In the genomic region with DNA sequence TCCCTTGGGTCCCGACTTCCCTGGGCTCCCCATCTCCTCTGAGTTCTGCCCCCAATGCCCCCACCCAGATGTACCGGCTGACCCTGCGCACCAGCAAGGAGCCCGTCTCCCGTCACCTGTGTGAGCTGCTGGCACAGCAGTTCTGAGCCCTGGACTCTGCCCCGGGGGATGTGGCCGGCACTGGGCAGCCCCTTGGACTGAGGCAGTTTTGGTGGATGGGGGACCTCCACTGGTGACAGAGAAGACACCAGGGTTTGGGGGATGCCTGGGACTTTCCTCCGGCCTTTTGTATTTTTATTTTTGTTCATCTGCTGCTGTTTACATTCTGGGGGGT, we compare ENCODE assay signal across 23 cellular contexts. TPM values are rescaled to one million over a fixed set of nuclear protein-coding genes. Genes with fewer than 3 reads are reported as not detected.
DNase-seq lines count a peak whose midpoint lies in the region; ATAC-seq, FAIRE-seq and TF ChIP-seq lines count a peak whose summit lies in the region.
"Had no signal": no experiment of that assay in that cellular context is flagged by ENCODE, and none has a peak within 500 bp of the region (broad histone marks: within the 10 kb centered on the region; RNA-seq: fewer than 3 reads in every experiment).

No MANE protein-coding gene starts in this region.

- intact Hi-C loops in Right ventricle myocardium inferior (cut with DNase I) (no loop called here), heart right ventricle (cut with DNase I) (loop anchor here in 5 of 10 donors (5.0 to 10.0 kb wide), 2 partner anchors 39 to 122 kb away; partner anchors contain the start of genes AP2A1 (in 4 of the 5) and ADM5 (in 1 of the 5)), kidney (cut with DNase I) (no loop called here)

- DNase-seq in Right ventricle myocardium inferior (ENCODE audit: missing footprints) (peak; percentile 43), heart right ventricle (no peak), kidney (peak; percentile 63), smooth muscle cell (lab: John Stamatoyannopoulos, UW; ENCODE audit: unreplicated experiment) (no peak), GM19239 (ENCODE audit: insufficient read length, low spot score) (no peak), NCI-H128 (lab: John Stamatoyannopoulos, UW; ENCODE audit: unreplicated experiment) (no peak)
- no peak for DNase-seq in activated CD8-positive, alpha-beta T cell treated with anti-CD3 and anti-CD28 coated beads, Interleukin-2, amount 10 ng/mL, durations not matched to agents 7 days and 5 days
- no peak for DNase-seq in stimulated activated naive B cell treated with anti-CD40 and anti-IgM and Interleukin-4, amounts not matched to agents 10 μg/mL and 1 μg/mL and 100 μg/mL, for 72 hours
- DNase-seq: activated CD8-positive, alpha-beta memory T cell treated with anti-CD3 and anti-CD28 coated beads for 24 hours; brain microvascular endothelial cell; head of caudate nucleus; KG1; MV-4-11; NCI-H2029; NCI-H345; PC-9 had no signal

- no peaks in the 10 kb centered on the region for H3K79me2 ChIP-seq in smooth muscle cell (ENCODE audit: low read depth)

- H3K9ac ChIP-seq in kidney (ENCODE audit: low read length in 2 of 2) (no peak overlapping the region), smooth muscle cell (ENCODE audit: low read depth) (no peak overlapping the region)

- WGBS in heart right ventricle, 2 donors, result 93 to 94% methylated on average over 8 of the region's 8 CpGs
- WGBS in smooth muscle cell (ENCODE audit: low lambda C conversion rate), result 94% methylated on average over 8 of the region's 8 CpGs

- POLR2A ChIA-PET in activated CD8-positive, alpha-beta T cell treated with anti-CD3 and anti-CD28 coated beads, Interleukin-2, amount 10 ng/mL, durations not matched to agents 7 days and 5 days (lab: Charles Lee), result no interaction called here

- FAIRE-seq in kidney (lab: Jason Lieb, UNC), result no peak
- FAIRE-seq in GM19239 (lab: Jason Lieb, UNC), result no peak
- FAIRE-seq: GM12892, H54 had no signal

- H3K27ac ChIP-seq in heart right ventricle (peak overlapping the region in 1 of 10 donors; percentile 56), kidney (ENCODE audit: low read depth in 2 of 2, low read length in 2 of 2) (no peak overlapping the region), smooth muscle cell (ENCODE audit: low read depth) (no peak overlapping the region)
- H3K27ac ChIP-seq: brain microvascular endothelial cell, coronary artery, PC-9 had no signal

- H3K27me3 Mint-ChIP-seq in activated CD8-positive, alpha-beta T cell treated with anti-CD3 and anti-CD28 coated beads, Interleukin-2, amount 10 ng/mL, durations not matched to agents 7 days and 5 days (ENCODE audit: low read depth), result no peaks in the 10 kb centered on the region
- no peaks in the 10 kb centered on the region for H3K27me3 Mint-ChIP-seq in stimulated activated naive B cell treated with anti-CD40 and anti-IgM and Interleukin-4, amounts not matched to agents 10 μg/mL and 1 μg/mL and 100 μg/mL, for 72 hours
- H3K27me3 Mint-ChIP-seq: T-cell had no signal

- no peak for TF ChIP-seq CTCF in heart right ventricle (IDR thresholded peaks at IDR 0.05)
- no peak for TF ChIP-seq CTCF in kidney (IDR thresholded peaks at IDR 0.05; ENCODE audit: borderline replicate concordance, extremely low read depth, insufficient read depth)
- TF ChIP-seq CTCF in smooth muscle cell (IDR thresholded peaks at IDR 0.05; ENCODE audit: borderline replicate concordance, insufficient read depth, poor library complexity, severe bottlenecking), result no peak

- peaks cover 38% of the 10 kb centered on the region for H3K36me3 Mint-ChIP-seq in activated CD8-positive, alpha-beta T cell treated with anti-CD3 and anti-CD28 coated beads, Interleukin-2, amount 10 ng/mL, durations not matched to agents 7 days and 5 days (ENCODE audit: low read depth)
- peaks cover 29 to 34% of the 10 kb centered on the region in 2 donors for H3K36me3 Mint-ChIP-seq in stimulated activated naive B cell treated with anti-CD40 and anti-IgM and Interleukin-4, amounts not matched to agents 10 μg/mL and 1 μg/mL and 100 μg/mL, for 72 hours

- H3K4me3 ChIP-seq in heart right ventricle (no peak overlapping the region), kidney (ENCODE audit: low read length in 2 of 2) (no peak overlapping the region), smooth muscle cell (no peak overlapping the region)
- H3K4me3 ChIP-seq: coronary artery, PC-9, tibial nerve had no signal

- H3K27me3 ChIP-seq in heart right ventricle (no peaks in the 10 kb centered on the region), smooth muscle cell (ENCODE audit: low read depth) (no peaks in the 10 kb centered on the region)
- H3K27me3 ChIP-seq: brain microvascular endothelial cell, tibial nerve had no signal

- H3K9me3 ChIP-seq in heart right ventricle (no peaks in the 10 kb centered on the region), kidney (ENCODE audit: control insufficient read depth in 1 of 2, low read length in 2 of 2) (no peaks in the 10 kb centered on the region), smooth muscle cell (replicated peaks; ENCODE audit: low read depth) (no peaks in the 10 kb centered on the region)
- H3K9me3 ChIP-seq: tibial nerve had no signal

- H2AFZ ChIP-seq in smooth muscle cell (ENCODE audit: low read depth), result no peak overlapping the region
- H2AFZ ChIP-seq: PC-9 had no signal

- peaks cover 9% of the 10 kb centered on the region for H3F3A ChIP-seq in smooth muscle cell (ENCODE audit: low read depth)

- H3K4me1 ChIP-seq in heart right ventricle, result peaks cover 10 to 43% (median 22%) of the 10 kb centered on the region in 9 donors
- peaks cover 8 to 14% of the 10 kb centered on the region in 2 donors for H3K4me1 ChIP-seq in kidney (ENCODE audit: control insufficient read depth in 1 of 2, insufficient read depth in 1 of 2, low read depth in 1 of 2, low read length in 2 of 2)
- H3K4me1 ChIP-seq in smooth muscle cell (ENCODE audit: low read depth), result peaks cover 7% of the 10 kb centered on the region

- no peaks in the 10 kb centered on the region for H4K20me1 ChIP-seq in smooth muscle cell (ENCODE audit: low read depth)

- H3K4me3 Mint-ChIP-seq in activated CD8-positive, alpha-beta T cell treated with anti-CD3 and anti-CD28 coated beads, Interleukin-2, amount 10 ng/mL, durations not matched to agents 7 days and 5 days, result no peak overlapping the region
- H3K4me3 Mint-ChIP-seq in stimulated activated naive B cell treated with anti-CD40 and anti-IgM and Interleukin-4, amounts not matched to agents 10 μg/mL and 1 μg/mL and 100 μg/mL, for 72 hours, result no peak overlapping the region
- H3K4me3 Mint-ChIP-seq: T-cell had no signal

- peaks cover 37% of the 10 kb centered on the region for H3K4me1 Mint-ChIP-seq in activated CD8-positive, alpha-beta T cell treated with anti-CD3 and anti-CD28 coated beads, Interleukin-2, amount 10 ng/mL, durations not matched to agents 7 days and 5 days (ENCODE audit: low read depth)
- H3K4me1 Mint-ChIP-seq in stimulated activated naive B cell treated with anti-CD40 and anti-IgM and Interleukin-4, amounts not matched to agents 10 μg/mL and 1 μg/mL and 100 μg/mL, for 72 hours, result peaks cover 26 to 41% of the 10 kb centered on the region in 2 donors

- peak overlapping the region; percentile 95 for H3K27ac Mint-ChIP-seq in activated CD8-positive, alpha-beta T cell treated with anti-CD3 and anti-CD28 coated beads, Interleukin-2, amount 10 ng/mL, durations not matched to agents 7 days and 5 days
- peak overlapping the region; percentile 10 for H3K27ac Mint-ChIP-seq in stimulated activated naive B cell treated with anti-CD40 and anti-IgM and Interleukin-4, amounts not matched to agents 10 μg/mL and 1 μg/mL and 100 μg/mL, for 72 hours

- H3K36me3 ChIP-seq in heart right ventricle (peaks cover 0 to 63% (median 24%) of the 10 kb centered on the region in 9 donors), kidney (ENCODE audit: control insufficient read depth in 1 of 2, insufficient read depth in 2 of 2, low read length in 2 of 2) (peaks cover 8 to 16% of the 10 kb centered on the region in 2 donors), smooth muscle cell (ENCODE audit: low read depth) (no peaks in the 10 kb centered on the region)

- H3K9me3 Mint-ChIP-seq in activated CD8-positive, alpha-beta T cell treated with anti-CD3 and anti-CD28 coated beads, Interleukin-2, amount 10 ng/mL, durations not matched to agents 7 days and 5 days (ENCODE audit: insufficient read depth), result no peaks in the 10 kb centered on the region
- H3K9me3 Mint-ChIP-seq in stimulated activated naive B cell treated with anti-CD40 and anti-IgM and Interleukin-4, amounts not matched to agents 10 μg/mL and 1 μg/mL and 100 μg/mL, for 72 hours, result no peaks in the 10 kb centered on the region
- H3K9me3 Mint-ChIP-seq: T-cell had no signal

- CTCF ChIA-PET in activated CD8-positive, alpha-beta T cell treated with anti-CD3 and anti-CD28 coated beads, Interleukin-2, amount 10 ng/mL, durations not matched to agents 7 days and 5 days (lab: Charles Lee), result no interaction called here

- H3K4me2 ChIP-seq in smooth muscle cell, result no peak overlapping the region
- H3K4me2 ChIP-seq: PC-9 had no signal

- ATAC-seq in Right ventricle myocardium inferior (no peak), heart right ventricle (no peak)
- ATAC-seq in activated CD8-positive, alpha-beta T cell treated with anti-CD3 and anti-CD28 coated beads, Interleukin-2, amount 10 ng/mL, durations not matched to agents 7 days and 5 days, result no peak
- ATAC-seq in stimulated activated naive B cell treated with anti-CD40 and anti-IgM and Interleukin-4, amounts not matched to agents 10 μg/mL and 1 μg/mL and 100 μg/mL, for 72 hours (replicated peaks), result no peak
- ATAC-seq: sciatic nerve, T-cell had no signal

RNA-seq across cellular contexts. Expression of gene FUZ, which starts 6.5 kb away (rescaled TPM):
- total RNA-seq in Right ventricle myocardium inferior, result 21.0 TPM
- total RNA-seq in heart right ventricle, result 10 to 100 TPM; 11.4 to 20.8 (median 14.4) TPM
- 10 to 100 TPM; 16.4 to 24.1 TPM for polyA plus RNA-seq in heart right ventricle
- total RNA-seq in activated CD8-positive, alpha-beta T cell treated with anti-CD3 and anti-CD28 coated beads, Interleukin-2, amount 10 ng/mL, durations not matched to agents 7 days and 5 days, result 10 to 100 TPM; 23.1 to 24.2 TPM
- total RNA-seq in kidney, result 26.9 TPM
- 51.2 TPM for polyA plus RNA-seq in kidney (ENCODE audit: insufficient read depth, low read depth, low replicate concordance)
- 6.9 and 16.2 TPM in 2 replicates for total RNA-seq in smooth muscle cell
- 18.3 and 19.8 TPM in 2 replicates for polyA plus RNA-seq in smooth muscle cell

RNA-seq across cellular contexts. Expression of gene MED25, which starts 11.5 kb away (rescaled TPM):
- total RNA-seq in Right ventricle myocardium inferior, result 70.4 TPM
- 100 to 1,000 TPM in 1 of 10 donors, 10 to 100 TPM in 9; 39.7 to 110 (median 54.9) TPM for total RNA-seq in heart right ventricle
- polyA plus RNA-seq in heart right ventricle, result 100 to 1,000 TPM in 1 of 2 donors, 10 to 100 TPM in 1; 39.5 to 149 TPM
- total RNA-seq in activated CD8-positive, alpha-beta T cell treated with anti-CD3 and anti-CD28 coated beads, Interleukin-2, amount 10 ng/mL, durations not matched to agents 7 days and 5 days, result 10 to 100 TPM; 59.9 to 62.2 TPM
- total RNA-seq in kidney, result 53.2 TPM
- polyA plus RNA-seq in kidney (ENCODE audit: insufficient read depth, low read depth, low replicate concordance), result 37.3 TPM
- total RNA-seq in smooth muscle cell, result 16.9 and 20.4 TPM in 2 replicates
- 34.1 and 36.4 TPM in 2 replicates for polyA plus RNA-seq in smooth muscle cell

RNA-seq across cellular contexts. Expression of gene AP2A1, which starts 39.8 kb away (rescaled TPM):
- 76.4 TPM for total RNA-seq in Right ventricle myocardium inferior
- 100 to 1,000 TPM in 1 of 10 donors, 10 to 100 TPM in 9; 56.0 to 108 (median 62.6) TPM for total RNA-seq in heart right ventricle
- 10 to 100 TPM; 36.1 to 96.3 TPM for polyA plus RNA-seq in heart right ventricle
- total RNA-seq in activated CD8-positive, alpha-beta T cell treated with anti-CD3 and anti-CD28 coated beads, Interleukin-2, amount 10 ng/mL, durations not matched to agents 7 days and 5 days, result 10 to 100 TPM; 88.1 to 96.4 TPM
- total RNA-seq in kidney, result 70.0 TPM
- polyA plus RNA-seq in kidney (ENCODE audit: insufficient read depth, low read depth, low replicate concordance), result 32.0 TPM
- 55.8 and 57.7 TPM in 2 replicates for total RNA-seq in smooth muscle cell
- polyA plus RNA-seq in smooth muscle cell, result 57.8 and 65.2 TPM in 2 replicates

RNA-seq across cellular contexts. Expression of gene TSKS, which starts 43.5 kb away (rescaled TPM):
- total RNA-seq in Right ventricle myocardium inferior (0.57 TPM), heart right ventricle (under 1 TPM in 8 of 10 donors, not detected in 2; 0.15 to 0.80 (median 0.36) TPM), kidney (0.50 TPM), smooth muscle cell (not detected in 2 replicates)
- polyA plus RNA-seq in heart right ventricle (1 to 10 TPM in 1 of 2 donors, under 1 TPM in 1; 0.64 to 3.4 TPM), kidney (ENCODE audit: insufficient read depth, low read depth, low replicate concordance) (0.47 TPM), smooth muscle cell (not detected in 2 replicates)
- 1 to 10 TPM; 1.1 to 1.5 TPM for total RNA-seq in activated CD8-positive, alpha-beta T cell treated with anti-CD3 and anti-CD28 coated beads, Interleukin-2, amount 10 ng/mL, durations not matched to agents 7 days and 5 days
- total RNA-seq: PC-9 had no signal
- polyA plus RNA-seq: AG04450 had no signal

RNA-seq across cellular contexts. Expression of gene PTOV1, which starts 44.4 kb away (rescaled TPM):
- 122 TPM for total RNA-seq in Right ventricle myocardium inferior
- 100 to 1,000 TPM in 3 of 10 donors, 10 to 100 TPM in 7; 67.8 to 137 (median 90.0) TPM for total RNA-seq in heart right ventricle
- polyA plus RNA-seq in heart right ventricle, result 100 to 1,000 TPM; 107 to 220 TPM
- total RNA-seq in activated CD8-positive, alpha-beta T cell treated with anti-CD3 and anti-CD28 coated beads, Interleukin-2, amount 10 ng/mL, durations not matched to agents 7 days and 5 days, result 10 to 100 TPM; 78.8 to 94.3 TPM
- 118 TPM for total RNA-seq in kidney
- 235 TPM for polyA plus RNA-seq in kidney (ENCODE audit: insufficient read depth, low read depth, low replicate concordance)
- 49.0 and 81.0 TPM in 2 replicates for total RNA-seq in smooth muscle cell
- 256 and 266 TPM in 2 replicates for polyA plus RNA-seq in smooth muscle cell

Comparison
In these comparisons a context has a peak if more than half of its experiments do, and no peak if none do; other contexts are left out.
1. DNase-seq: peak in Right ventricle myocardium inferior (single experiment) and kidney (single experiment); none in heart right ventricle (0 of 2), activated CD8-positive, alpha-beta T cell treated with anti-CD3 and anti-CD28 coated beads, Interleukin-2, amount 10 ng/mL, durations not matched to agents 7 days and 5 days (single experiment), stimulated activated naive B cell treated with anti-CD40 and anti-IgM and Interleukin-4, amounts not matched to agents 10 μg/mL and 1 μg/mL and 100 μg/mL, for 72 hours (single experiment), smooth muscle cell (single experiment), GM19239 (single experiment) and NCI-H128 (single experiment).